ENCODE assay signal across 8 cellular contexts in genomic region chrY:21453644-21454043, GRCh38. TPM values are rescaled to one million over a fixed set of nuclear protein-coding genes. Genes with fewer than 3 reads are reported as not detected.
"Had no signal": no experiment of that assay in that cellular context is flagged by ENCODE, and none has a peak within 500 bp of the region (broad histone marks: within the 10 kb centered on the region; RNA-seq: fewer than 3 reads in every experiment).

No MANE protein-coding gene starts in this region.

- DNase-seq: GM23248, GOT3, H7, HFFc6, IMR-90, KG1 had no signal

- ATAC-seq: HCT116, K562 had no signal

RNA-seq across cellular contexts. Expression of gene RBMY1B, which starts 57.5 kb away (rescaled TPM):
- total RNA-seq: GM23248, H7, HFFc6, IMR-90, K562 had no signal
